In the genomic region with DNA sequence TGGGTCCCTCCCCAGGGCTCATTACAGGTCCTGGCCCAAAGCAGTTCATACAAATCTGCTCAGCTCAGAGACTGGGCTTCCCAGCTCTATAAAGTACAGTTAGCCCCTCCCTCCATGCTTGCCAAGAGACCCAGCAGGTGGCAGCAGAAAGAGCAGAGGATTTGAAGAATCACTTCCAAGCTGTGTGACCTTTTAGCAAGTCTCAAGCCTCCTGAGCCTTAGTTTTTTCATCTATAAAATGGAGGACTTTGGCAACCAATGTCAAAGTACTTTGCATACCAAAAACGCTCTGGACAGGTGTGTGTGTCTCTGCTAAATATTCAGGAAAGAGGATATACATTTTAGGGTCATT, we compare ENCODE assay signal across 11 cellular contexts. TPM values are rescaled to one million over a fixed set of nuclear protein-coding genes. Genes with fewer than 3 reads are reported as not detected.
A peak's percentile ranks its signal among the peaks of the same experiment; 100 is the strongest.
DNase-seq lines count a peak whose midpoint lies in the region; ATAC-seq, FAIRE-seq and TF ChIP-seq lines count a peak whose summit lies in the region.
"Had no signal": no experiment of that assay in that cellular context is flagged by ENCODE, and none has a peak within 500 bp of the region (broad histone marks: within the 10 kb centered on the region; RNA-seq: fewer than 3 reads in every experiment).

No MANE protein-coding gene starts in this region.

- H3K9me3 ChIP-seq in small intestine (ENCODE audit: control insufficient read depth, low read depth): no peaks in the 10 kb centered on the region
- no peaks in the 10 kb centered on the region for H3K9me3 ChIP-seq in effector memory CD4-positive, alpha-beta T cell (ENCODE audit: control insufficient read depth, low read length)
- H3K9me3 ChIP-seq: MG63 had no signal

- no peak for FAIRE-seq in small intestine (lab: Jason Lieb, UNC)

- H3K4me1 ChIP-seq in small intestine (ENCODE audit: control insufficient read depth in 2 of 2, insufficient read depth in 1 of 2, low read depth in 1 of 2, low read length in 1 of 2): no peaks in the 10 kb centered on the region
- no peaks in the 10 kb centered on the region for H3K4me1 ChIP-seq in effector memory CD4-positive, alpha-beta T cell (ENCODE audit: control insufficient read depth, insufficient read depth, low read length, poor library complexity, severe bottlenecking)

- H3K9me3 Mint-ChIP-seq in activated CD4-positive, alpha-beta memory T cell treated with anti-CD3 and anti-CD28 coated beads for 36 hours: no peaks in the 10 kb centered on the region
- H3K9me3 Mint-ChIP-seq in activated CD4-positive, alpha-beta memory T cell treated with anti-CD3 and anti-CD28 coated beads, Interleukin-2, amount 10 ng/mL, durations not matched to agents 7 days and 5 days: no peaks in the 10 kb centered on the region
- no peaks in the 10 kb centered on the region for H3K9me3 Mint-ChIP-seq in activated T-helper 17 cell treated with anti-CD3 and anti-CD28 coated beads, Interleukin-2, amount 50 U/mL, for 72 hours
- no peaks in the 10 kb centered on the region for H3K9me3 Mint-ChIP-seq in osteocyte (ENCODE audit: unreplicated experiment)
- H3K9me3 Mint-ChIP-seq: activated CD4-positive, alpha-beta T cell treated with anti-CD3 and anti-CD28 coated beads, Interleukin-2, amount 10 ng/mL, durations not matched to agents 24 days and 14 days had no signal

- H3K4me3 ChIP-seq in small intestine (ENCODE audit: low read depth in 1 of 2, low read length in 2 of 2): no peak overlapping the region
- no peak overlapping the region for H3K4me3 ChIP-seq in effector memory CD4-positive, alpha-beta T cell (ENCODE audit: insufficient read depth, low read depth, low read length, poor library complexity, severe bottlenecking)
- H3K4me3 ChIP-seq: MG63 had no signal

- peak; percentile 27 for DNase-seq in activated CD4-positive, alpha-beta memory T cell treated with anti-CD3 and anti-CD28 coated beads for 36 hours
- no peak for DNase-seq in activated CD4-positive, alpha-beta memory T cell treated with anti-CD3 and anti-CD28 coated beads, Interleukin-2, amount 10 ng/mL, durations not matched to agents 7 days and 5 days
- DNase-seq in Kasumi-1 (lab: John Stamatoyannopoulos, UW) (peak; percentile 46 to 67), osteocyte (ENCODE audit: extremely low spot score, unreplicated experiment) (no peak), small intestine (no peak)
- DNase-seq in effector memory CD4-positive, alpha-beta T cell: no peak
- DNase-seq: activated CD4-positive, alpha-beta T cell treated with anti-CD3 and anti-CD28 coated beads, Interleukin-2, amount 10 ng/mL, durations not matched to agents 24 days and 14 days; effector CD4-positive, alpha-beta T cell; MG63 had no signal

- H3K27ac Mint-ChIP-seq in activated CD4-positive, alpha-beta memory T cell treated with anti-CD3 and anti-CD28 coated beads for 36 hours: no peak overlapping the region
- no peak overlapping the region for H3K27ac Mint-ChIP-seq in activated CD4-positive, alpha-beta memory T cell treated with anti-CD3 and anti-CD28 coated beads, Interleukin-2, amount 10 ng/mL, durations not matched to agents 7 days and 5 days
- peak overlapping the region; percentile 54 for H3K27ac Mint-ChIP-seq in activated T-helper 17 cell treated with anti-CD3 and anti-CD28 coated beads, Interleukin-2, amount 50 U/mL, for 72 hours
- H3K27ac Mint-ChIP-seq in osteocyte (ENCODE audit: unreplicated experiment): no peak overlapping the region
- H3K27ac Mint-ChIP-seq: activated CD4-positive, alpha-beta T cell treated with anti-CD3 and anti-CD28 coated beads, Interleukin-2, amount 10 ng/mL, durations not matched to agents 24 days and 14 days had no signal

- no peaks in the 10 kb centered on the region for H3K27me3 ChIP-seq in small intestine (ENCODE audit: control insufficient read depth in 2 of 2, insufficient read depth in 2 of 2, low read length in 2 of 2)
- H3K27me3 ChIP-seq in effector memory CD4-positive, alpha-beta T cell (replicated peaks; ENCODE audit: control insufficient read depth, insufficient read depth, low read length, poor library complexity, severe bottlenecking): no peaks in the 10 kb centered on the region
- H3K27me3 ChIP-seq: MG63 had no signal

- no peaks in the 10 kb centered on the region for H3K27me3 Mint-ChIP-seq in activated CD4-positive, alpha-beta memory T cell treated with anti-CD3 and anti-CD28 coated beads for 36 hours
- H3K27me3 Mint-ChIP-seq in activated CD4-positive, alpha-beta memory T cell treated with anti-CD3 and anti-CD28 coated beads, Interleukin-2, amount 10 ng/mL, durations not matched to agents 7 days and 5 days: no peaks in the 10 kb centered on the region
- no peaks in the 10 kb centered on the region for H3K27me3 Mint-ChIP-seq in activated T-helper 17 cell treated with anti-CD3 and anti-CD28 coated beads, Interleukin-2, amount 50 U/mL, for 72 hours
- no peaks in the 10 kb centered on the region for H3K27me3 Mint-ChIP-seq in osteocyte (ENCODE audit: unreplicated experiment)
- H3K27me3 Mint-ChIP-seq: activated CD4-positive, alpha-beta T cell treated with anti-CD3 and anti-CD28 coated beads, Interleukin-2, amount 10 ng/mL, durations not matched to agents 24 days and 14 days had no signal

- CTCF ChIA-PET in activated CD4-positive, alpha-beta memory T cell treated with anti-CD3 and anti-CD28 coated beads for 36 hours (lab: Charles Lee): interaction anchor here (0.7 to 2.9 kb wide), 4 partner anchors 9 to 260 kb away, joined by 3 to 11 read pairs (median 5); no protein-coding TSS in a partner anchor
- CTCF ChIA-PET in activated CD4-positive, alpha-beta memory T cell treated with anti-CD3 and anti-CD28 coated beads, Interleukin-2, amount 10 ng/mL, durations not matched to agents 7 days and 5 days (lab: Charles Lee): interaction anchor here (0.6 to 5.5 kb wide), 5 partner anchors 9 to 358 kb away, joined by 3 to 32 read pairs (median 5); a partner anchor contains a TSS

- ATAC-seq in activated T-helper 17 cell treated with anti-CD3 and anti-CD28 coated beads, Interleukin-2, amount 50 U/mL, for 72 hours (replicated peaks): no peak
- no peak for ATAC-seq in GM18873 (IDR thresholded peaks at IDR 0.05; ENCODE audit: low FRiP score, unreplicated experiment)

- peak; percentile 39 for TF ChIP-seq CTCF in osteocyte (IDR thresholded peaks at IDR 0.05)

- intact Hi-C loops in activated CD4-positive, alpha-beta memory T cell treated with anti-CD3 and anti-CD28 coated beads for 36 hours (cut with micrococcal nuclease): no loop called here

- WGBS in small intestine, 3 donors: 37 to 82% (median 76%) methylated on average over 1 of the region's 1 CpG

- POLR2A ChIA-PET in activated CD4-positive, alpha-beta memory T cell treated with anti-CD3 and anti-CD28 coated beads for 36 hours (lab: Charles Lee): no interaction called here
- POLR2A ChIA-PET in activated CD4-positive, alpha-beta memory T cell treated with anti-CD3 and anti-CD28 coated beads, Interleukin-2, amount 10 ng/mL, durations not matched to agents 7 days and 5 days (lab: Charles Lee): no interaction called here

- H3K4me3 Mint-ChIP-seq in activated CD4-positive, alpha-beta memory T cell treated with anti-CD3 and anti-CD28 coated beads for 36 hours: no peak overlapping the region
- H3K4me3 Mint-ChIP-seq in activated CD4-positive, alpha-beta memory T cell treated with anti-CD3 and anti-CD28 coated beads, Interleukin-2, amount 10 ng/mL, durations not matched to agents 7 days and 5 days: no peak overlapping the region
- no peak overlapping the region for H3K4me3 Mint-ChIP-seq in activated T-helper 17 cell treated with anti-CD3 and anti-CD28 coated beads, Interleukin-2, amount 50 U/mL, for 72 hours
- no peak overlapping the region for H3K4me3 Mint-ChIP-seq in osteocyte (ENCODE audit: unreplicated experiment)
- H3K4me3 Mint-ChIP-seq: activated CD4-positive, alpha-beta T cell treated with anti-CD3 and anti-CD28 coated beads, Interleukin-2, amount 10 ng/mL, durations not matched to agents 24 days and 14 days had no signal

- H3K4me1 Mint-ChIP-seq in activated CD4-positive, alpha-beta memory T cell treated with anti-CD3 and anti-CD28 coated beads for 36 hours (ENCODE audit: low read depth): no peaks in the 10 kb centered on the region
- no peaks in the 10 kb centered on the region for H3K4me1 Mint-ChIP-seq in activated CD4-positive, alpha-beta memory T cell treated with anti-CD3 and anti-CD28 coated beads, Interleukin-2, amount 10 ng/mL, durations not matched to agents 7 days and 5 days
- no peaks in the 10 kb centered on the region for H3K4me1 Mint-ChIP-seq in activated T-helper 17 cell treated with anti-CD3 and anti-CD28 coated beads, Interleukin-2, amount 50 U/mL, for 72 hours
- peaks cover 9% of the 10 kb centered on the region for H3K4me1 Mint-ChIP-seq in osteocyte (ENCODE audit: unreplicated experiment)
- H3K4me1 Mint-ChIP-seq: activated CD4-positive, alpha-beta T cell treated with anti-CD3 and anti-CD28 coated beads, Interleukin-2, amount 10 ng/mL, durations not matched to agents 24 days and 14 days had no signal

- no peak overlapping the region for H3K27ac ChIP-seq in small intestine (ENCODE audit: low read depth in 1 of 2, low read length in 1 of 2)
- no peak overlapping the region for H3K27ac ChIP-seq in effector memory CD4-positive, alpha-beta T cell (ENCODE audit: insufficient read depth, low read length, poor library complexity, severe bottlenecking)

- peaks cover 0 to 3% of the 10 kb centered on the region in 2 donors for H3K36me3 ChIP-seq in small intestine (ENCODE audit: control insufficient read depth in 2 of 2, insufficient read depth in 2 of 2, low read length in 2 of 2)
- no peaks in the 10 kb centered on the region for H3K36me3 ChIP-seq in effector memory CD4-positive, alpha-beta T cell (ENCODE audit: control insufficient read depth, insufficient read depth, low read length)

- no peaks in the 10 kb centered on the region for H3K36me3 Mint-ChIP-seq in activated CD4-positive, alpha-beta memory T cell treated with anti-CD3 and anti-CD28 coated beads for 36 hours
- peaks cover 15% of the 10 kb centered on the region for H3K36me3 Mint-ChIP-seq in activated CD4-positive, alpha-beta memory T cell treated with anti-CD3 and anti-CD28 coated beads, Interleukin-2, amount 10 ng/mL, durations not matched to agents 7 days and 5 days (ENCODE audit: low read depth)
- H3K36me3 Mint-ChIP-seq in activated T-helper 17 cell treated with anti-CD3 and anti-CD28 coated beads, Interleukin-2, amount 50 U/mL, for 72 hours (ENCODE audit: low read depth): peaks cover 40% of the 10 kb centered on the region
- peaks cover 3% of the 10 kb centered on the region for H3K36me3 Mint-ChIP-seq in osteocyte (ENCODE audit: unreplicated experiment)

RNA-seq across cellular contexts. Expression of a gene that starts 26.6 kb away (rescaled TPM):
- 10 to 100 TPM; 18.5 to 18.9 TPM for total RNA-seq in activated CD4-positive, alpha-beta memory T cell treated with anti-CD3 and anti-CD28 coated beads for 36 hours
- 10 to 100 TPM; 26.0 to 27.3 TPM for total RNA-seq in activated CD4-positive, alpha-beta memory T cell treated with anti-CD3 and anti-CD28 coated beads, Interleukin-2, amount 10 ng/mL, durations not matched to agents 7 days and 5 days
- 10 to 100 TPM; 31.2 to 39.9 TPM for total RNA-seq in activated T-helper 17 cell treated with anti-CD3 and anti-CD28 coated beads, Interleukin-2, amount 50 U/mL, for 72 hours
- total RNA-seq in osteocyte: 3.3 and 4.1 TPM in 2 replicates
- 1 to 10 TPM in 2 of 3 donors, under 1 TPM in 1; 0.67 to 3.3 (median 1.1) TPM for polyA plus RNA-seq in small intestine

Comparison
In these comparisons a context has a peak if more than half of its experiments do, and no peak if none do; other contexts are left out.
1. DNase-seq: peak in activated CD4-positive, alpha-beta memory T cell treated with anti-CD3 and anti-CD28 coated beads for 36 hours (single experiment) and Kasumi-1 (2 of 2); none in activated CD4-positive, alpha-beta memory T cell treated with anti-CD3 and anti-CD28 coated beads, Interleukin-2, amount 10 ng/mL, durations not matched to agents 7 days and 5 days (single experiment), osteocyte (single experiment), small intestine (single experiment) and effector memory CD4-positive, alpha-beta T cell (0 of 3).